Comparison of ENCODE assay signal across 31 cellular contexts in the genomic region with DNA sequence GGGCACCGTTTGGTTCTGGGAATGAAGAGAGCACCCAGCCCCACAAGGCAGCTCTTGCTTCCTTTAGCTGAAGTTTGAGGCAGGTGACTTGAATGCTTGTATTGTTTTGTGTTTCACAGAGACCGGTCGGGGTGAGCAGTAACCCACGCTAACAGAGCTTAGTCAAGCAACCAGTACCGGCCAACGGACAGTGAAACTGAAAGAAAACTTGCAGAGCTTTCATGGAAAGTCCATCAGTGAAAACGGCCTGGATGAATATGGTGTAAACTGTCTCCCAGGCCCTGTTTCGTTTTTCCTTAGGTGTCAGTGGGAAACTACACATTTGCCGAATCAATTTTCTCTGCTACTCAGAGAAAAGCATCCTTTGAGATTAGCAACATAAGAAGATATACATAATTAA.
DNase-seq lines count a peak whose midpoint lies in the region; ATAC-seq and TF ChIP-seq lines count a peak whose summit lies in the region.
"Had no signal": no experiment of that assay in that cellular context is flagged by ENCODE, and none has a peak within 500 bp of the region (broad histone marks: within the 10 kb centered on the region; RNA-seq: fewer than 3 reads in every experiment).

No MANE protein-coding gene starts in this region.

- in situ Hi-C loops in SK-MEL-5 (cut with HindIII; ENCODE audit: low pct_unique_long_range_greater_than_20kb, low sequenced_read_pairs) = no loop called here

- no peak overlapping the region for H2BK120ac ChIP-seq in mesenchymal stem cell (ENCODE audit: low read depth, low read length)

- no peak overlapping the region for H2BK12ac ChIP-seq in mesenchymal stem cell (ENCODE audit: low read length in 2 of 2)

- peak overlapping the region; percentile 27 for H2AK5ac ChIP-seq in mesenchymal stem cell (ENCODE audit: low read length, severe bottlenecking)

- peak overlapping the region; percentile 68 for H3K9ac ChIP-seq in mesenchymal stem cell (ENCODE audit: low read length)
- H3K9ac ChIP-seq: SK-N-SH had no signal

- no peak for TF ChIP-seq CTCF in fibroblast of mammary gland (conservative IDR thresholded peaks at IDR 0.05; ENCODE audit: control insufficient read depth, insufficient read depth, low read depth, low read length)

- no peak overlapping the region for H2AFZ ChIP-seq in mesenchymal stem cell (ENCODE audit: low read depth, low read length)

- no peak overlapping the region for H3K18ac ChIP-seq in mesenchymal stem cell (ENCODE audit: low read depth in 1 of 2, low read length in 2 of 2)

- no peaks in the 10 kb centered on the region for H3K36me3 ChIP-seq in mesenchymal stem cell (ENCODE audit: control insufficient read depth in 1 of 2, insufficient read depth in 2 of 2, low read depth in 1 of 2, low read length in 2 of 2)
- H3K36me3 ChIP-seq: adrenal gland, esophagus squamous epithelium, spleen had no signal

- H2BK5ac ChIP-seq in mesenchymal stem cell (ENCODE audit: low read depth, low read length, poor library complexity, severe bottlenecking) = no peak overlapping the region

- H3K27ac ChIP-seq in mesenchymal stem cell (ENCODE audit: low read length, poor library complexity, severe bottlenecking) = no peak overlapping the region
- H3K27ac ChIP-seq: adrenal gland, esophagus squamous epithelium had no signal

- no peak overlapping the region for H3K23ac ChIP-seq in mesenchymal stem cell (ENCODE audit: low read length in 2 of 2)

- no peak overlapping the region for H4K91ac ChIP-seq in mesenchymal stem cell (ENCODE audit: low read length)

- no peaks in the 10 kb centered on the region for H3K9me3 ChIP-seq in mesenchymal stem cell (ENCODE audit: control insufficient read depth, low read length)
- H3K9me3 ChIP-seq: adrenal gland, Caco-2, esophagus squamous epithelium, SK-N-SH, spleen had no signal

- DNase-seq in Daoy (ENCODE audit: low read depth) = peak; percentile 24
- DNase-seq in SK-MEL-5 (ENCODE audit: low read depth, low spot score) = peak; percentile 84
- DNase-seq in fibroblast of mammary gland (ENCODE audit: low read depth) = peak; percentile 10
- no peak for DNase-seq in mesenchymal stem cell
- DNase-seq in NCI-H82 treated with DMSO at 0.1 percent for 48 hours (lab: John Stamatoyannopoulos, UW; ENCODE audit: unreplicated experiment) = no peak
- DNase-seq in midbrain (lab: John Stamatoyannopoulos, UW) = no peak
- DNase-seq: activated CD4-positive, alpha-beta T cell treated with anti-CD3 and anti-CD28 coated beads for 48 hours; activated naive CD4-positive, alpha-beta T cell; activated T-cell treated with anti-CD3 and anti-CD28 coated beads, Interleukin-2, amount 50 U/mL, for 4 hours; adrenal gland; Caco-2; DMS79; effector memory CD8-positive, alpha-beta T cell; esophagus squamous epithelium; glutamatergic neuron; H7; kidney; mesendoderm; naive B cell; NCI-H1048; NCI-H187; NCI-H345; occipital lobe; retina; SK-N-SH; spleen; stimulated activated CD4-positive, alpha-beta T cell treated with anti-CD3 and anti-CD28 coated beads, Interleukin-2, amount 100 ng/mL, for 48 hours; T-helper 2 cell had no signal

- H3K27me3 ChIP-seq in mesenchymal stem cell (ENCODE audit: control insufficient read depth in 1 of 2, insufficient read depth in 1 of 2, low read length in 2 of 2) = peaks cover 16 to 24% of the 10 kb centered on the region in 2 experiments
- H3K27me3 ChIP-seq: adrenal gland had no signal

- 88% methylated on average over 8 of the region's 9 CpGs for WGBS in mesenchymal stem cell

- H3K4me2 ChIP-seq in mesenchymal stem cell (ENCODE audit: low read length, poor library complexity, severe bottlenecking) = no peak overlapping the region
- H3K4me2 ChIP-seq: SK-N-SH had no signal

- no peaks in the 10 kb centered on the region for H3K79me1 ChIP-seq in mesenchymal stem cell (replicated peaks; ENCODE audit: low read length, poor library complexity, severe bottlenecking)

- no peak overlapping the region for H2BK15ac ChIP-seq in mesenchymal stem cell (ENCODE audit: low read depth, poor library complexity, severe bottlenecking)

- H3K4me1 ChIP-seq in mesenchymal stem cell (ENCODE audit: control insufficient read depth, insufficient read depth, low read depth, low read length) = peaks cover 6% of the 10 kb centered on the region
- H3K4me1 ChIP-seq: adrenal gland, esophagus squamous epithelium had no signal

- H3K4me3 ChIP-seq in fibroblast of mammary gland (ENCODE audit: control insufficient read depth, low read depth, low read length) (no peak overlapping the region), mesenchymal stem cell (ENCODE audit: insufficient read depth in 1 of 2, low read depth in 1 of 2, low read length in 2 of 2) (peak overlapping the region in 1 of 2 experiments; percentile 38)
- H3K4me3 ChIP-seq: adrenal gland, esophagus squamous epithelium, spleen had no signal

- no peak overlapping the region for H4K8ac ChIP-seq in mesenchymal stem cell (ENCODE audit: low read length)

- H3K14ac ChIP-seq in mesenchymal stem cell (ENCODE audit: low read length in 2 of 2) = no peak overlapping the region

- ATAC-seq in HG03469 (IDR thresholded peaks at IDR 0.05; ENCODE audit: unreplicated experiment) (no peak), HG02623 (IDR thresholded peaks at IDR 0.05; ENCODE audit: unreplicated experiment) (no peak)
- ATAC-seq: activated T-cell treated with anti-CD3 and anti-CD28 coated beads, Interleukin-2, amount 50 U/mL, for 4 hours; effector memory CD8-positive, alpha-beta T cell; stimulated activated memory B cell treated with anti-CD40 and anti-IgM and Interleukin-4, amounts not matched to agents 10 μg/mL and 1 μg/mL and 100 μg/mL, for 72 hours had no signal

- H3K4ac ChIP-seq in mesenchymal stem cell (ENCODE audit: low read depth in 1 of 2, low read length in 2 of 2) = no peak overlapping the region

Comparison
In these comparisons a context has a peak if more than half of its experiments do, and no peak if none do; other contexts are left out.
1. DNase-seq: peak in Daoy (single experiment), SK-MEL-5 (single experiment) and fibroblast of mammary gland (single experiment); none in mesenchymal stem cell (single experiment), NCI-H82 treated with DMSO at 0.1 percent for 48 hours (single experiment) and midbrain (single experiment).